ENCODE assay signal across 9 cellular contexts in genomic region chr19:28242317-28242927, GRCh38.
DNase-seq lines count a peak whose midpoint lies in the region; ATAC-seq, FAIRE-seq and TF ChIP-seq lines count a peak whose summit lies in the region.
"Had no signal": no experiment of that assay in that cellular context is flagged by ENCODE, and none has a peak within 500 bp of the region (broad histone marks: within the 10 kb centered on the region; RNA-seq: fewer than 3 reads in every experiment).

No MANE protein-coding gene starts in this region.

- H3K27ac ChIP-seq in K562 (ENCODE audit: extremely low read depth, low read depth, low read length) (no peak overlapping the region), mesendoderm (ENCODE audit: low read depth, low read length) (no peak overlapping the region)

- POLR2A ChIA-PET in K562 (lab: Yijun Ruan, JAX): no interaction called here

- peak in 1 of 2 experiments; percentile 65; a peak in 2 of 4 replicates for TF ChIP-seq RAD21 in K562 (CRISPR knock-in tag; conservative IDR thresholded peaks at IDR 0.05 in 1 of 2, IDR thresholded peaks at IDR 0.05 in 1 of 2)

- no peak overlapping the region for H3K18ac ChIP-seq in mesendoderm (ENCODE audit: low read length)

- no peak overlapping the region for H4K5ac ChIP-seq in mesendoderm (ENCODE audit: low read length)

- H3K9me3 ChIP-seq in K562 (replicated peaks; ENCODE audit: control insufficient read depth, insufficient read depth, low read depth, low read length): no peaks in the 10 kb centered on the region

- no peak overlapping the region for H2AFZ ChIP-seq in K562 (ENCODE audit: low read depth, low read length)

- H3K56ac ChIP-seq in mesendoderm (ENCODE audit: low read length): no peak overlapping the region

- H4K20me1 ChIP-seq in K562 (replicated peaks; ENCODE audit: control insufficient read depth, insufficient read depth, low read length): no peaks in the 10 kb centered on the region

- H2BK5ac ChIP-seq in mesendoderm (ENCODE audit: low read length): no peak overlapping the region

- DNase-seq in activated gamma-delta T cell treated with Interleukin-2 at 50 U/mL for 16 hours (peak; percentile 5), activated gamma-delta T cell (lab: John Stamatoyannopoulos, UW) (no peak), NCI-H128 (lab: John Stamatoyannopoulos, UW; ENCODE audit: unreplicated experiment) (peak; percentile 0), K562 (ENCODE audit: extremely low read depth in 1 of 4, low spot score in 3 of 4) (peak; percentile 61 to 77 (median 71)), mesendoderm (peak; percentile 73), cortex of kidney (lab: John Stamatoyannopoulos, UW) (no peak)
- DNase-seq: naive B cell had no signal

- H3K9ac ChIP-seq in K562 (ENCODE audit: insufficient read depth in 1 of 2, low read depth in 2 of 2, low read length in 2 of 2) (no peak overlapping the region), mesendoderm (ENCODE audit: low read length) (no peak overlapping the region)

- CTCF ChIA-PET in K562 (lab: Yijun Ruan, JAX; ENCODE audit: low intra/inter-chr PET ratio): interaction anchor here (0.7 to 1.5 kb wide), 3 partner anchors 360 to 1354 kb away, joined by 3 to 5 read pairs (median 3); no protein-coding TSS in a partner anchor

- peak; percentile 85 for FAIRE-seq in K562 (lab: Jason Lieb, UNC)

- BruUV-seq in K562 (replicated peaks; lab: Mats Ljungman, UMichigan): no TSS peak

- H3K79me2 ChIP-seq in K562 (ENCODE audit: control insufficient read depth, insufficient read depth, low read length): no peaks in the 10 kb centered on the region
- no peaks in the 10 kb centered on the region for H3K79me2 ChIP-seq in mesendoderm (ENCODE audit: control insufficient read depth, insufficient read depth, low read length)

- no peak overlapping the region for H4K8ac ChIP-seq in mesendoderm (ENCODE audit: low read depth, low read length)

- in situ Hi-C loops in K562 (cut with MboI): loop anchor here (25.0 kb wide), 1 partner anchor 470 kb away; no protein-coding TSS in a partner anchor

- ATAC-seq in K562 (peak; percentile 75), GM18858 (IDR thresholded peaks at IDR 0.05; ENCODE audit: unreplicated experiment) (no peak), GM18907 (IDR thresholded peaks at IDR 0.05; ENCODE audit: unreplicated experiment) (no peak)

- no peaks in the 10 kb centered on the region for H3K79me1 ChIP-seq in mesendoderm (ENCODE audit: low read length)

- no peaks in the 10 kb centered on the region for H3K4me1 ChIP-seq in K562 (replicated peaks in 1 of 2; ENCODE audit: control insufficient read depth in 2 of 2, insufficient read depth in 2 of 2, low read length in 2 of 2)
- H3K4me1 ChIP-seq in mesendoderm (ENCODE audit: control insufficient read depth, low read depth, low read length): no peaks in the 10 kb centered on the region

- no peaks in the 10 kb centered on the region for H3K9me1 ChIP-seq in K562 (ENCODE audit: control insufficient read depth, insufficient read depth, low read length)

- intact Hi-C loops in K562 (cut with micrococcal nuclease): loop anchor here (1.0 to 2.0 kb wide), 3 partner anchors 82 to 476 kb away; no protein-coding TSS in a partner anchor

- H2BK15ac ChIP-seq in mesendoderm (replicated peaks; ENCODE audit: low read depth): no peak overlapping the region

- H3K27me3 ChIP-seq in K562 (ENCODE audit: control insufficient read depth in 2 of 2, insufficient read depth in 2 of 2, low read length in 2 of 2): no peaks in the 10 kb centered on the region
- H3K27me3 ChIP-seq in mesendoderm (ENCODE audit: insufficient read depth, low read length, poor library complexity): no peaks in the 10 kb centered on the region

- H3K4me3 ChIP-seq in K562 (no peak overlapping the region), mesendoderm (ENCODE audit: low read length) (no peak overlapping the region)

- peak; percentile 60 to 74 (median 64) for TF ChIP-seq CTCF in K562 (IDR thresholded peaks at IDR 0.05 in 2 of 3, conservative IDR thresholded peaks at IDR 0.05 in 1 of 3; ENCODE audit: insufficient read depth in 2 of 3, low read depth in 1 of 3, low read length in 3 of 3)

- TF ChIP-seq POLR2A in K562 (conservative IDR thresholded peaks at IDR 0.05): no peak

- H3K4me2 ChIP-seq in K562 (ENCODE audit: insufficient read depth, low read length) (no peak overlapping the region), mesendoderm (ENCODE audit: low read length) (no peak overlapping the region)

- H2AK5ac ChIP-seq in mesendoderm (ENCODE audit: low read length): no peak overlapping the region

- H3K36me3 ChIP-seq in K562 (ENCODE audit: control insufficient read depth, insufficient read depth, low read length) (no peaks in the 10 kb centered on the region), mesendoderm (ENCODE audit: control insufficient read depth, insufficient read depth, low read length) (no peaks in the 10 kb centered on the region)

- WGBS in K562 (ENCODE audit: insufficient coverage, low coverage, missing lambda C conversion rate): 2% methylated on average over 7 of the region's 7 CpGs
- WGBS in mesendoderm (ENCODE audit: extremely low coverage, insufficient coverage, low lambda C conversion rate): no CpG with 5 or more reads among the region's 7 CpGs

- TF ChIP-seq EP300 in K562 (IDR thresholded peaks at IDR 0.05; ENCODE audit: low read length): no peak

- H3K23ac ChIP-seq in mesendoderm (ENCODE audit: low read length): no peak overlapping the region

- no peak overlapping the region for H2BK120ac ChIP-seq in mesendoderm (ENCODE audit: low read depth, low read length)

- no peak overlapping the region for H3K4ac ChIP-seq in mesendoderm (ENCODE audit: low read depth, low read length)

TF ChIP-seq in K562, 482 proteins besides CTCF, POLR2A, EP300 and RAD21:
- TF ChIP-seq ATF1 (CRISPR knock-in tag; IDR thresholded peaks at IDR 0.05) (no peak), ATF1 (tag; IDR thresholded peaks at IDR 0.05) (no peak), SMC3 (conservative IDR thresholded peaks at IDR 0.05; ENCODE audit: insufficient read depth, low read depth, low read length) (peak; percentile 42; the same call in 1 of the 2 replicates), DMBX1 (CRISPR knock-in tag; IDR thresholded peaks at IDR 0.05; ENCODE audit: borderline replicate concordance) (no peak), PKNOX1 (IDR thresholded peaks at IDR 0.05) (0 out of 2 replicates have a peak, but pooled peaks have one; percentile 21)

Comparison
In these comparisons a context has a peak if more than half of its experiments do, and no peak if none do; other contexts are left out.
1. DNase-seq: peak in activated gamma-delta T cell treated with Interleukin-2 at 50 U/mL for 16 hours (single experiment), NCI-H128 (single experiment), K562 (4 of 4) and mesendoderm (single experiment); none in activated gamma-delta T cell (single experiment) and cortex of kidney (single experiment).